1 cellular context compared by ENCODE assay signal in genomic region chr3:98901465-98902174, GRCh38.
TF ChIP-seq lines count a peak whose summit lies in the region.

TSS of gene DCBLD2 (minus strand) at chr3:98901695. CDS start at chr3:98901326, 369 bp downstream.

TF ChIP-seq in HepG2, 621 proteins besides CTCF, POLR2A, EP300 and RAD21 (continued from another document and continues in another):
- TF ChIP-seq RBM22 (optimal IDR thresholded peaks at IDR 0.05; ENCODE audit: low read length) (no peak), ZNF598 (CRISPR knock-in tag; IDR thresholded peaks at IDR 0.05; ENCODE audit: borderline replicate concordance) (no peak), ZNF101 (CRISPR knock-in tag; IDR thresholded peaks at IDR 0.05; ENCODE audit: borderline replicate concordance, low read depth) (no peak), FOXA3 (CRISPR knock-in tag; IDR thresholded peaks at IDR 0.05) (peak; percentile 32; the same call in 1 of the 2 replicates), SIN3B (IDR thresholded peaks at IDR 0.05; ENCODE audit: low read length) (no peak), ZIK1 (CRISPR knock-in tag; IDR thresholded peaks at IDR 0.05; ENCODE audit: borderline replicate concordance, low read depth) (no peak), ZNF83 (CRISPR knock-in tag; IDR thresholded peaks at IDR 0.05; ENCODE audit: borderline replicate concordance) (no peak), SMARCE1 (IDR thresholded peaks at IDR 0.05; ENCODE audit: borderline replicate concordance) (no peak), ZNF740 (CRISPR knock-in tag; IDR thresholded peaks at IDR 0.05) (0 out of 2 replicates have a peak, but pooled peaks have one; percentile 41), MBNL3 (CRISPR knock-in tag; conservative IDR thresholded peaks at IDR 0.05) (no peak), MEIS1 (CRISPR knock-in tag; IDR thresholded peaks at IDR 0.05; ENCODE audit: borderline replicate concordance) (no peak), ONECUT2 (CRISPR knock-in tag; IDR thresholded peaks at IDR 0.05) (peak; percentile 32; the same call in 1 of the 2 replicates), ZNF747 (CRISPR knock-in tag; IDR thresholded peaks at IDR 0.05; ENCODE audit: borderline replicate concordance) (peak; percentile 71; the same call in 1 of the 2 replicates), ZBTB44 (CRISPR knock-in tag; IDR thresholded peaks at IDR 0.05) (no peak), ZNF724P (CRISPR knock-in tag; IDR thresholded peaks at IDR 0.05; ENCODE audit: borderline replicate concordance) (peak; percentile 74; the same call in 1 of the 2 replicates), ZNF362 (CRISPR knock-in tag; IDR thresholded peaks at IDR 0.05; ENCODE audit: borderline replicate concordance) (peak; percentile 60; the same call in 1 of the 2 replicates), TCF7 (IDR thresholded peaks at IDR 0.05; ENCODE audit: low read depth) (no peak), MLX (CRISPR knock-in tag; IDR thresholded peaks at IDR 0.05) (no peak), ZNF143 (CRISPR knock-in tag; IDR thresholded peaks at IDR 0.05) (no peak), HMGA1 (CRISPR knock-in tag; conservative IDR thresholded peaks at IDR 0.05) (no peak), HCFC1 (IDR thresholded peaks at IDR 0.05; ENCODE audit: low read depth, low read length) (no peak), ZNF207 (IDR thresholded peaks at IDR 0.05; ENCODE audit: borderline replicate concordance) (no peak), KMT2A (CRISPR knock-in tag; IDR thresholded peaks at IDR 0.05) (no peak), ZNF567 (CRISPR knock-in tag; IDR thresholded peaks at IDR 0.05; ENCODE audit: borderline replicate concordance) (0 out of 2 replicates have a peak, but pooled peaks have one; percentile 20), ZNF224 (CRISPR knock-in tag; IDR thresholded peaks at IDR 0.05) (0 out of 2 replicates have a peak, but pooled peaks have one; percentile 54), GMEB2 (CRISPR knock-in tag; IDR thresholded peaks at IDR 0.05; ENCODE audit: low read depth) (no peak), ZNF260 (CRISPR knock-in tag; IDR thresholded peaks at IDR 0.05; ENCODE audit: borderline replicate concordance, low read depth) (no peak), GPBP1L1 (CRISPR knock-in tag; IDR thresholded peaks at IDR 0.05) (no peak), ZNF350 (CRISPR knock-in tag; IDR thresholded peaks at IDR 0.05; ENCODE audit: borderline replicate concordance, low read depth) (peak; percentile 61; the same call in 1 of the 2 replicates), ZNF280D (CRISPR knock-in tag; IDR thresholded peaks at IDR 0.05) (0 out of 2 replicates have a peak, but pooled peaks have one; percentile 41), ZNF484 (CRISPR knock-in tag; IDR thresholded peaks at IDR 0.05; ENCODE audit: borderline replicate concordance, low read depth) (no peak), ZNF605 (CRISPR knock-in tag; IDR thresholded peaks at IDR 0.05) (peak; percentile 85), RBFOX2 (IDR thresholded peaks at IDR 0.05; ENCODE audit: low read depth, low read length) (peak; percentile 97), NR2F6 (IDR thresholded peaks at IDR 0.05) (no peak), NR2F6 (CRISPR knock-in tag; IDR thresholded peaks at IDR 0.05) (no peak), ZNF550 (CRISPR knock-in tag; IDR thresholded peaks at IDR 0.05; ENCODE audit: borderline replicate concordance) (no peak), HDAC2 (CRISPR knock-in tag; IDR thresholded peaks at IDR 0.05) (no peak), ZNF382 (CRISPR knock-in tag; IDR thresholded peaks at IDR 0.05; ENCODE audit: borderline replicate concordance) (no peak), ZNF333 (CRISPR knock-in tag; IDR thresholded peaks at IDR 0.05; ENCODE audit: borderline replicate concordance) (0 out of 2 replicates have a peak, but pooled peaks have one; percentile 30), ZBTB3 (CRISPR knock-in tag; IDR thresholded peaks at IDR 0.05; ENCODE audit: borderline replicate concordance, low read depth) (0 out of 2 replicates have a peak, but pooled peaks have one; percentile 65), TARDBP (CRISPR knock-in tag; IDR thresholded peaks at IDR 0.05) (no peak; the same call in 1 of the 2 replicates), KIAA2018 (CRISPR knock-in tag; IDR thresholded peaks at IDR 0.05; ENCODE audit: borderline replicate concordance) (no peak), ZNF564 (CRISPR knock-in tag; IDR thresholded peaks at IDR 0.05) (peak; percentile 91), ZFP37 (CRISPR knock-in tag; IDR thresholded peaks at IDR 0.05; ENCODE audit: borderline replicate concordance) (no peak), MAZ (IDR thresholded peaks at IDR 0.05; ENCODE audit: borderline replicate concordance, low read depth, low read length) (peak; percentile 76; the same call in 1 of the 2 replicates), MAZ (CRISPR knock-in tag; IDR thresholded peaks at IDR 0.05; ENCODE audit: low read depth) (peak; percentile 80), MAFF (IDR thresholded peaks at IDR 0.05; ENCODE audit: low read depth, low read length) (no peak), ZNF44 (CRISPR knock-in tag; IDR thresholded peaks at IDR 0.05) (no peak), SIX4 (CRISPR knock-in tag; IDR thresholded peaks at IDR 0.05) (no peak)
